In the genomic region with DNA sequence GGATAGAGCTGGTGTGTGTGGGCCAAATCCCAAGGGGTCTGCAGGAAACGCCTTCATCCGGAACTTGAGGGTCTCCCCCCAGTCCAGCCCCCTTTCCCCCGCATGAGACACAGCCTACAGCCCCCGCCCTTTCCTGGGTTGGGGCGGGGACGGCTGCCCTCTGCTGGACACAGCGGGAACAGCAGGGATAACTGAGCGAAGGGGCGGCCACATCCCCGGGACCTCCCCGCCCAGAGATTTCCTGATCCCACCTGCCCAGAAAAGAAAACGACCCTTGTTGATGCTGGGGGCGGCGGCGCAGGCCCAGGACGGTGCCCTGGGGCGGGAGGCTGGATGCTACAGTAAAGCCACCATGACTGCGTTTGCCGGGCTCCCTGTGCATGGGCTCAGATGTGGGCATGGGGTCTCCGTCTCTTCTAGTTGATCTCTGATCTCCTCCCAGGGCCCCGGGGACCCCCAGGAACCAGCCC, we compare ENCODE assay signal across 1 cellular context.
A peak's percentile ranks its signal among the peaks of the same experiment; 100 is the strongest.
TF ChIP-seq lines count a peak whose summit lies in the region.

No MANE protein-coding gene starts in this region.

TF ChIP-seq in K562, 482 proteins besides CTCF, POLR2A, EP300 and RAD21 (continued from another document and continues in another):
- TF ChIP-seq, protein P1, sequence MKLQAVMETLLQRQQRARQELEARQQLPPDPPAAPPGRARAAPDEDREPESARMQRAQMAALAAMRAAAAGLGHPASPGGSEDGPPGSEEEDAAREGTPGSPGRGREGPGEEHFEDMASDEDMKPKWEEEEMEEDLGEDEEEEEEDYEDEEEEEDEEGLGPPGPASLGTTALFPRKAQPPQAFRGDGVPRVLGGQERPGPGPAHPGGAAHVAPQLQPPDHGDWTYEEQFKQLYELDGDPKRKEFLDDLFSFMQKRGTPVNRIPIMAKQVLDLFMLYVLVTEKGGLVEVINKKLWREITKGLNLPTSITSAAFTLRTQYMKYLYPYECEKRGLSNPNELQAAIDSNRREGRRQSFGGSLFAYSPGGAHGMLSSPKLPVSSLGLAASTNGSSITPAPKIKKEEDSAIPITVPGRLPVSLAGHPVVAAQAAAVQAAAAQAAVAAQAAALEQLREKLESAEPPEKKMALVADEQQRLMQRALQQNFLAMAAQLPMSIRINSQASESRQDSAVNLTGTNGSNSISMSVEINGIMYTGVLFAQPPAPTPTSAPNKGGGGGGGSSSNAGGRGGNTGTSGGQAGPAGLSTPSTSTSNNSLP (IDR thresholded peaks at IDR 0.05; ENCODE audit: borderline replicate concordance, low read depth, low read length): no peak
- TF ChIP-seq SMAD2 (IDR thresholded peaks at IDR 0.05; ENCODE audit: low read depth, low read length): no peak
- TF ChIP-seq ATF7 (IDR thresholded peaks at IDR 0.05): no peak
- 0 out of 4 replicates have a peak, but pooled peaks of 1 of the 2 experiments have one; percentile 5 for TF ChIP-seq RCOR1 (IDR thresholded peaks at IDR 0.05; ENCODE audit: borderline replicate concordance in 1 of 2, low read depth in 2 of 2, low read length in 2 of 2)
- no peak for TF ChIP-seq HDGF (IDR thresholded peaks at IDR 0.05)
- TF ChIP-seq HMG20A (CRISPR knock-in tag; conservative IDR thresholded peaks at IDR 0.05): no peak
- peak; percentile 24; the same call in 1 of the 2 replicates for TF ChIP-seq SIN3B (IDR thresholded peaks at IDR 0.05; ENCODE audit: low read depth)
- TF ChIP-seq MXI1 (IDR thresholded peaks at IDR 0.05; ENCODE audit: low read depth, low read length): no peak
- no peak for TF ChIP-seq PHF8 (IDR thresholded peaks at IDR 0.05; ENCODE audit: borderline replicate concordance, low read length)
- no peak for TF ChIP-seq BRD4 (IDR thresholded peaks at IDR 0.05)
- TF ChIP-seq RB1 (IDR thresholded peaks at IDR 0.05; ENCODE audit: low read depth): peak; percentile 69; the same call in 1 of the 2 replicates
- no peak for TF ChIP-seq PRMT5 (CRISPR knock-in tag; IDR thresholded peaks at IDR 0.05)
- TF ChIP-seq ARID2 (IDR thresholded peaks at IDR 0.05): peak; percentile 90
- TF ChIP-seq ZNF444 (CRISPR knock-in tag; IDR thresholded peaks at IDR 0.05): no peak
- TF ChIP-seq, protein P2, sequence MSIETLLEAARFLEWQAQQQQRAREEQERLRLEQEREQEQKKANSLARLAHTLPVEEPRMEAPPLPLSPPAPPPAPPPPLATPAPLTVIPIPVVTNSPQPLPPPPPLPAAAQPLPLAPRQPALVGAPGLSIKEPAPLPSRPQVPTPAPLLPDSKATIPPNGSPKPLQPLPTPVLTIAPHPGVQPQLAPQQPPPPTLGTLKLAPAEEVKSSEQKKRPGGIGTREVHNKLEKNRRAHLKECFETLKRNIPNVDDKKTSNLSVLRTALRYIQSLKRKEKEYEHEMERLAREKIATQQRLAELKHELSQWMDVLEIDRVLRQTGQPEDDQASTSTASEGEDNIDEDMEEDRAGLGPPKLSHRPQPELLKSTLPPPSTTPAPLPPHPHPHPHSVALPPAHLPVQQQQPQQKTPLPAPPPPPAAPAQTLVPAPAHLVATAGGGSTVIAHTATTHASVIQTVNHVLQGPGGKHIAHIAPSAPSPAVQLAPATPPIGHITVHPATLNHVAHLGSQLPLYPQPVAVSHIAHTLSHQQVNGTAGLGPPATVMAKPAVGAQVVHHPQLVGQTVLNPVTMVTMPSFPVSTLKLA (conservative IDR thresholded peaks at IDR 0.05): peak; percentile 33 to 51; a peak in 1 of 4 replicates
- TF ChIP-seq ZNF232 (CRISPR knock-in tag; IDR thresholded peaks at IDR 0.05): no peak
- TF ChIP-seq, protein P3, sequence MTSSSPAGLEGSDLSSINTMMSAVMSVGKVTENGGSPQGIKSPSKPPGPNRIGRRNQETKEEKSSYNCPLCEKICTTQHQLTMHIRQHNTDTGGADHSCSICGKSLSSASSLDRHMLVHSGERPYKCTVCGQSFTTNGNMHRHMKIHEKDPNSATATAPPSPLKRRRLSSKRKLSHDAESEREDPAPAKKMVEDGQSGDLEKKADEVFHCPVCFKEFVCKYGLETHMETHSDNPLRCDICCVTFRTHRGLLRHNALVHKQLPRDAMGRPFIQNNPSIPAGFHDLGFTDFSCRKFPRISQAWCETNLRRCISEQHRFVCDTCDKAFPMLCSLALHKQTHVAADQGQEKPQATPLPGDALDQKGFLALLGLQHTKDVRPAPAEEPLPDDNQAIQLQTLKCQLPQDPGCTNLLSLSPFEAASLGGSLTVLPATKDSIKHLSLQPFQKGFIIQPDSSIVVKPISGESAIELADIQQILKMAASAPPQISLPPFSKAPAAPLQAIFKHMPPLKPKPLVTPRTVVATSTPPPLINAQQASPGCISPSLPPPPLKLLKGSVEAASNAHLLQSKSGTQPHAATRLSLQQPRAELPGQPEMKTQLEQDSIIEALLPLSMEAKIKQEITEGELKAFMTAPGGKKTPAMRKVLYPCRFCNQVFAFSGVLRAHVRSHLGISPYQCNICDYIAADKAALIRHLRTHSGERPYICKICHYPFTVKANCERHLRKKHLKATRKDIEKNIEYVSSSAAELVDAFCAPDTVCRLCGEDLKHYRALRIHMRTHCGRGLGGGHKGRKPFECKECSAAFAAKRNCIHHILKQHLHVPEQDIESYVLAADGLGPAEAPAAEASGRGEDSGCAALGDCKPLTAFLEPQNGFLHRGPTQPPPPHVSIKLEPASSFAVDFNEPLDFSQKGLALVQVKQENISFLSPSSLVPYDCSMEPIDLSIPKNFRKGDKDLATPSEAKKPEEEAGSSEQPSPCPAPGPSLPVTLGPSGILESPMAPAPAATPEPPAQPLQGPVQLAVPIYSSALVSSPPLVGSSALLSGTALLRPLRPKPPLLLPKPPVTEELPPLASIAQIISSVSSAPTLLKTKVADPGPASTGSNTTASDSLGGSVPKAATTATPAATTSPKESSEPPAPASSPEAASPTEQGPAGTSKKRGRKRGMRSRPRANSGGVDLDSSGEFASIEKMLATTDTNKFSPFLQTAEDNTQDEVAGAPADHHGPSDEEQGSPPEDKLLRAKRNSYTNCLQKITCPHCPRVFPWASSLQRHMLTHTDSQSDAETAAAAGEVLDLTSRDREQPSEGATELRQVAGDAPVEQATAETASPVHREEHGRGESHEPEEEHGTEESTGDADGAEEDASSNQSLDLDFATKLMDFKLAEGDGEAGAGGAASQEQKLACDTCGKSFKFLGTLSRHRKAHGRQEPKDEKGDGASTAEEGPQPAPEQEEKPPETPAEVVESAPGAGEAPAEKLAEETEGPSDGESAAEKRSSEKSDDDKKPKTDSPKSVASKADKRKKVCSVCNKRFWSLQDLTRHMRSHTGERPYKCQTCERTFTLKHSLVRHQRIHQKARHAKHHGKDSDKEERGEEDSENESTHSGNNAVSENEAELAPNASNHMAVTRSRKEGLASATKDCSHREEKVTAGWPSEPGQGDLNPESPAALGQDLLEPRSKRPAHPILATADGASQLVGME (CRISPR knock-in tag; IDR thresholded peaks at IDR 0.05): no peak
- TF ChIP-seq, protein P4, sequence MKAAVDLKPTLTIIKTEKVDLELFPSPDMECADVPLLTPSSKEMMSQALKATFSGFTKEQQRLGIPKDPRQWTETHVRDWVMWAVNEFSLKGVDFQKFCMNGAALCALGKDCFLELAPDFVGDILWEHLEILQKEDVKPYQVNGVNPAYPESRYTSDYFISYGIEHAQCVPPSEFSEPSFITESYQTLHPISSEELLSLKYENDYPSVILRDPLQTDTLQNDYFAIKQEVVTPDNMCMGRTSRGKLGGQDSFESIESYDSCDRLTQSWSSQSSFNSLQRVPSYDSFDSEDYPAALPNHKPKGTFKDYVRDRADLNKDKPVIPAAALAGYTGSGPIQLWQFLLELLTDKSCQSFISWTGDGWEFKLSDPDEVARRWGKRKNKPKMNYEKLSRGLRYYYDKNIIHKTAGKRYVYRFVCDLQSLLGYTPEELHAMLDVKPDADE (conservative IDR thresholded peaks at IDR 0.05; ENCODE audit: control insufficient read depth, low read depth, low read length): no peak
- no peak for TF ChIP-seq ZFPM2 (CRISPR knock-in tag; IDR thresholded peaks at IDR 0.05)
- peak; percentile 32; the same call in 1 of the 2 replicates for TF ChIP-seq CREM (IDR thresholded peaks at IDR 0.05; ENCODE audit: low read depth)
- TF ChIP-seq TBP (optimal IDR thresholded peaks at IDR 0.05; ENCODE audit: low read depth, low read length): no peak
- TF ChIP-seq TOE1 (IDR thresholded peaks at IDR 0.05; ENCODE audit: borderline replicate concordance): no peak
- TF ChIP-seq TOE1 (CRISPR knock-in tag; IDR thresholded peaks at IDR 0.05; ENCODE audit: borderline replicate concordance, low read depth): no peak
- TF ChIP-seq NELFE (IDR thresholded peaks at IDR 0.05; ENCODE audit: insufficient read depth, insufficient read length): no peak
- TF ChIP-seq, protein P5, sequence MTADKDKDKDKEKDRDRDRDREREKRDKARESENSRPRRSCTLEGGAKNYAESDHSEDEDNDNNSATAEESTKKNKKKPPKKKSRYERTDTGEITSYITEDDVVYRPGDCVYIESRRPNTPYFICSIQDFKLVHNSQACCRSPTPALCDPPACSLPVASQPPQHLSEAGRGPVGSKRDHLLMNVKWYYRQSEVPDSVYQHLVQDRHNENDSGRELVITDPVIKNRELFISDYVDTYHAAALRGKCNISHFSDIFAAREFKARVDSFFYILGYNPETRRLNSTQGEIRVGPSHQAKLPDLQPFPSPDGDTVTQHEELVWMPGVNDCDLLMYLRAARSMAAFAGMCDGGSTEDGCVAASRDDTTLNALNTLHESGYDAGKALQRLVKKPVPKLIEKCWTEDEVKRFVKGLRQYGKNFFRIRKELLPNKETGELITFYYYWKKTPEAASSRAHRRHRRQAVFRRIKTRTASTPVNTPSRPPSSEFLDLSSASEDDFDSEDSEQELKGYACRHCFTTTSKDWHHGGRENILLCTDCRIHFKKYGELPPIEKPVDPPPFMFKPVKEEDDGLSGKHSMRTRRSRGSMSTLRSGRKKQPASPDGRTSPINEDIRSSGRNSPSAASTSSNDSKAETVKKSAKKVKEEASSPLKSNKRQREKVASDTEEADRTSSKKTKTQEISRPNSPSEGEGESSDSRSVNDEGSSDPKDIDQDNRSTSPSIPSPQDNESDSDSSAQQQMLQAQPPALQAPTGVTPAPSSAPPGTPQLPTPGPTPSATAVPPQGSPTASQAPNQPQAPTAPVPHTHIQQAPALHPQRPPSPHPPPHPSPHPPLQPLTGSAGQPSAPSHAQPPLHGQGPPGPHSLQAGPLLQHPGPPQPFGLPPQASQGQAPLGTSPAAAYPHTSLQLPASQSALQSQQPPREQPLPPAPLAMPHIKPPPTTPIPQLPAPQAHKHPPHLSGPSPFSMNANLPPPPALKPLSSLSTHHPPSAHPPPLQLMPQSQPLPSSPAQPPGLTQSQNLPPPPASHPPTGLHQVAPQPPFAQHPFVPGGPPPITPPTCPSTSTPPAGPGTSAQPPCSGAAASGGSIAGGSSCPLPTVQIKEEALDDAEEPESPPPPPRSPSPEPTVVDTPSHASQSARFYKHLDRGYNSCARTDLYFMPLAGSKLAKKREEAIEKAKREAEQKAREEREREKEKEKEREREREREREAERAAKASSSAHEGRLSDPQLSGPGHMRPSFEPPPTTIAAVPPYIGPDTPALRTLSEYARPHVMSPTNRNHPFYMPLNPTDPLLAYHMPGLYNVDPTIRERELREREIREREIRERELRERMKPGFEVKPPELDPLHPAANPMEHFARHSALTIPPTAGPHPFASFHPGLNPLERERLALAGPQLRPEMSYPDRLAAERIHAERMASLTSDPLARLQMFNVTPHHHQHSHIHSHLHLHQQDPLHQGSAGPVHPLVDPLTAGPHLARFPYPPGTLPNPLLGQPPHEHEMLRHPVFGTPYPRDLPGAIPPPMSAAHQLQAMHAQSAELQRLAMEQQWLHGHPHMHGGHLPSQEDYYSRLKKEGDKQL (CRISPR knock-in tag; IDR thresholded peaks at IDR 0.05; ENCODE audit: borderline replicate concordance): no peak
- peak; percentile 99 for TF ChIP-seq ZBTB7A (IDR thresholded peaks at IDR 0.05; ENCODE audit: borderline replicate concordance, control insufficient read depth, low read depth, low read length)
- peak; percentile 36 for TF ChIP-seq NEUROD1 (IDR thresholded peaks at IDR 0.05; ENCODE audit: borderline replicate concordance, low read depth, low read length, partially characterized antibody)
- TF ChIP-seq MCM7 (IDR thresholded peaks at IDR 0.05): no peak
- peak; percentile 28 for TF ChIP-seq EP400 (IDR thresholded peaks at IDR 0.05)
- 0 out of 2 replicates have a peak, but pooled peaks have one; percentile 16 for TF ChIP-seq MTA3 (IDR thresholded peaks at IDR 0.05; ENCODE audit: borderline replicate concordance)
- TF ChIP-seq, protein P6, sequence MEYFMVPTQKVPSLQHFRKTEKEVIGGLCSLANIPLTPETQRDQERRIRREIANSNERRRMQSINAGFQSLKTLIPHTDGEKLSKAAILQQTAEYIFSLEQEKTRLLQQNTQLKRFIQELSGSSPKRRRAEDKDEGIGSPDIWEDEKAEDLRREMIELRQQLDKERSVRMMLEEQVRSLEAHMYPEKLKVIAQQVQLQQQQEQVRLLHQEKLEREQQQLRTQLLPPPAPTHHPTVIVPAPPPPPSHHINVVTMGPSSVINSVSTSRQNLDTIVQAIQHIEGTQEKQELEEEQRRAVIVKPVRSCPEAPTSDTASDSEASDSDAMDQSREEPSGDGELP (CRISPR knock-in tag; IDR thresholded peaks at IDR 0.05; ENCODE audit: borderline replicate concordance): peak; percentile 62; the same call in 1 of the 2 replicates
- TF ChIP-seq BMI1 (IDR thresholded peaks at IDR 0.05; ENCODE audit: low read length): no peak
- TF ChIP-seq ZNF785 (CRISPR knock-in tag; IDR thresholded peaks at IDR 0.05): no peak
- TF ChIP-seq TFAM (CRISPR knock-in tag; conservative IDR thresholded peaks at IDR 0.05): no peak
- 0 out of 4 replicates have a peak, but pooled peaks of 1 of the 2 experiments have one; percentile 33 for TF ChIP-seq NONO (IDR thresholded peaks at IDR 0.05; ENCODE audit: low read depth in 2 of 2, low read length in 1 of 2)
- TF ChIP-seq PPARD (CRISPR knock-in tag; IDR thresholded peaks at IDR 0.05): no peak
- TF ChIP-seq GATAD2B (IDR thresholded peaks at IDR 0.05; ENCODE audit: borderline replicate concordance): peak; percentile 52; the same call in 1 of the 2 replicates
- TF ChIP-seq HSF4 (CRISPR knock-in tag; IDR thresholded peaks at IDR 0.05; ENCODE audit: borderline replicate concordance): no peak
- TF ChIP-seq SRF (CRISPR knock-in tag; IDR thresholded peaks at IDR 0.05): 0 out of 4 replicates have a peak, but pooled peaks of 1 of the 2 experiments have one; percentile 44
